8 cellular contexts compared by ENCODE assay signal in genomic region chr19:8335343-8336071, GRCh38. TPM values are rescaled to one million over a fixed set of nuclear protein-coding genes. Genes with fewer than 3 reads are reported as not detected.
DNase-seq lines count a peak whose midpoint lies in the region; ATAC-seq and TF ChIP-seq lines count a peak whose summit lies in the region.

No MANE protein-coding gene starts in this region.

- no peaks in the 10 kb centered on the region for H3K9me3 Mint-ChIP-seq in activated CD4-positive, alpha-beta T cell treated with anti-CD3 and anti-CD28 coated beads, Interleukin-2, amount 10 ng/mL, durations not matched to agents 7 days and 5 days

- H3K27ac ChIP-seq in Peyer's patch, result no peak overlapping the region
- H3K27ac ChIP-seq in uterus, result no peak overlapping the region

- peaks cover 8% of the 10 kb centered on the region for H3K4me1 Mint-ChIP-seq in activated CD4-positive, alpha-beta T cell treated with anti-CD3 and anti-CD28 coated beads, Interleukin-2, amount 10 ng/mL, durations not matched to agents 7 days and 5 days

- H3K4me1 ChIP-seq in Peyer's patch (peaks cover 0 to 26% (median 7%) of the 10 kb centered on the region in 4 donors), uterus (peaks cover 0 to 16% of the 10 kb centered on the region in 2 donors)

- intact Hi-C loops in uterus (cut with DNase I; ENCODE audit: low total_unique reads), result no loop called here

- no peaks in the 10 kb centered on the region for H3K36me3 Mint-ChIP-seq in activated CD4-positive, alpha-beta T cell treated with anti-CD3 and anti-CD28 coated beads, Interleukin-2, amount 10 ng/mL, durations not matched to agents 7 days and 5 days (ENCODE audit: low read depth)

- ATAC-seq in GM19324 (IDR thresholded peaks at IDR 0.05; ENCODE audit: low FRiP score, unreplicated experiment) (no peak), GM21786 (IDR thresholded peaks at IDR 0.05; ENCODE audit: unreplicated experiment) (no peak)

- peak overlapping the region; percentile 35 for H3K4me3 Mint-ChIP-seq in activated CD4-positive, alpha-beta T cell treated with anti-CD3 and anti-CD28 coated beads, Interleukin-2, amount 10 ng/mL, durations not matched to agents 7 days and 5 days

- H3K36me3 ChIP-seq in Peyer's patch (no peaks in the 10 kb centered on the region), uterus (no peaks in the 10 kb centered on the region)

- CTCF ChIA-PET in activated CD4-positive, alpha-beta T cell treated with anti-CD3 and anti-CD28 coated beads, Interleukin-2, amount 10 ng/mL, durations not matched to agents 7 days and 5 days (lab: Charles Lee), result interaction anchor here (0.6 to 2.6 kb wide), 8 partner anchors 9 to 78 kb away, joined by 3 to 14 read pairs (median 4); partner anchors contain the start of genes ANGPTL4 and MARCHF2

- peaks cover 0 to 21% of the 10 kb centered on the region in 2 donors for H3K27me3 ChIP-seq in Peyer's patch
- H3K27me3 ChIP-seq in uterus, result peaks cover 0 to 14% of the 10 kb centered on the region in 2 donors

- H3K27me3 Mint-ChIP-seq in activated CD4-positive, alpha-beta T cell treated with anti-CD3 and anti-CD28 coated beads, Interleukin-2, amount 10 ng/mL, durations not matched to agents 7 days and 5 days, result peaks cover 39% of the 10 kb centered on the region

- no peaks in the 10 kb centered on the region for H3K9me3 ChIP-seq in Peyer's patch
- no peaks in the 10 kb centered on the region for H3K9me3 ChIP-seq in uterus

- POLR2A ChIA-PET in activated CD4-positive, alpha-beta T cell treated with anti-CD3 and anti-CD28 coated beads, Interleukin-2, amount 10 ng/mL, durations not matched to agents 7 days and 5 days (lab: Charles Lee), result no interaction called here

- TF ChIP-seq POLR2A in Peyer's patch (IDR thresholded peaks at IDR 0.05) (no peak), uterus (IDR thresholded peaks at IDR 0.05) (no peak)

- no peak overlapping the region for H3K27ac Mint-ChIP-seq in activated CD4-positive, alpha-beta T cell treated with anti-CD3 and anti-CD28 coated beads, Interleukin-2, amount 10 ng/mL, durations not matched to agents 7 days and 5 days

- peak overlapping the region in 3 of 4 donors; percentile 43 to 53 (median 46) for H3K4me3 ChIP-seq in Peyer's patch
- H3K4me3 ChIP-seq in epithelial cell of proximal tubule (ENCODE audit: low read depth, low read length), result no peak overlapping the region
- H3K4me3 ChIP-seq in uterus, result no peak overlapping the region

- DNase-seq in activated CD4-positive, alpha-beta T cell treated with anti-CD3 and anti-CD28 coated beads, Interleukin-2, amount 10 ng/mL, durations not matched to agents 7 days and 5 days, result no peak
- no peak for DNase-seq in activated CD4-positive, alpha-beta T cell treated with anti-CD3 and anti-CD28 coated beads, Interleukin-2, amount 50 U/mL, for 4 hours
- DNase-seq in Peyer's patch, result peak in 2 of 3 donors; percentile 58
- no peak for DNase-seq in epithelial cell of proximal tubule (ENCODE audit: low read depth)
- peak; percentile 15 for DNase-seq in stimulated activated CD8-positive, alpha-beta memory T cell treated with anti-CD3 and anti-CD28 coated beads, Interleukin-12 subunit alpha, Interleukin-12 subunit beta, amount 100 ng/mL, for 4 hours (ENCODE audit: low read depth)
- no peak for DNase-seq in uterus

- TF ChIP-seq CTCF in Peyer's patch (IDR thresholded peaks at IDR 0.05) (no peak), epithelial cell of proximal tubule (conservative IDR thresholded peaks at IDR 0.05; ENCODE audit: low read depth, low read length) (peak; percentile 17), uterus (IDR thresholded peaks at IDR 0.05) (no peak)

RNA-seq across cellular contexts. Expression of gene KANK3, which starts 7.6 kb away (rescaled TPM):
- total RNA-seq in activated CD4-positive, alpha-beta T cell treated with anti-CD3 and anti-CD28 coated beads, Interleukin-2, amount 10 ng/mL, durations not matched to agents 7 days and 5 days, result 1 to 10 TPM; 1.3 to 2.7 TPM
- total RNA-seq in Peyer's patch (10 to 100 TPM in 1 of 4 donors, 1 to 10 TPM in 3; 3.0 to 16.5 (median 7.8) TPM), epithelial cell of proximal tubule (0.29 and 2.2 TPM in 2 replicates), uterus (10 to 100 TPM in 3 of 4 donors, 1 to 10 TPM in 1; 4.1 to 36.6 (median 24.8) TPM)

RNA-seq across cellular contexts. Expression of gene RPS28, which starts 14.2 kb away (rescaled TPM):
- 1,000 to 10,000 TPM; 1,480 to 2,023 TPM for total RNA-seq in activated CD4-positive, alpha-beta T cell treated with anti-CD3 and anti-CD28 coated beads, Interleukin-2, amount 10 ng/mL, durations not matched to agents 7 days and 5 days
- total RNA-seq in Peyer's patch (100 to 1,000 TPM; 306 to 519 (median 393) TPM), epithelial cell of proximal tubule (459 and 508 TPM in 2 replicates), uterus (1,000 to 10,000 TPM in 1 of 4 donors, 100 to 1,000 TPM in 2, 10 to 100 TPM in 1; 44.1 to 1,410 (median 360) TPM)

RNA-seq across cellular contexts. Expression of gene NDUFA7, which starts 14.3 kb away (rescaled TPM):
- total RNA-seq in activated CD4-positive, alpha-beta T cell treated with anti-CD3 and anti-CD28 coated beads, Interleukin-2, amount 10 ng/mL, durations not matched to agents 7 days and 5 days, result 10 to 100 TPM; 61.8 to 65.6 TPM
- total RNA-seq in Peyer's patch (10 to 100 TPM in 3 of 4 donors, not detected in 1; 24.6 to 43.4 (median 38.5) TPM), epithelial cell of proximal tubule (76.6 and 77.9 TPM in 2 replicates), uterus (10 to 100 TPM in 1 of 4 donors, 1 to 10 TPM in 2, not detected in 1; 6.9 to 25.9 (median 8.8) TPM)

RNA-seq across cellular contexts. Expression of gene CD320, which starts 27.3 kb away (rescaled TPM):
- total RNA-seq in activated CD4-positive, alpha-beta T cell treated with anti-CD3 and anti-CD28 coated beads, Interleukin-2, amount 10 ng/mL, durations not matched to agents 7 days and 5 days, result 10 to 100 TPM; 32.1 to 36.3 TPM
- total RNA-seq in Peyer's patch, result 10 to 100 TPM; 12.7 to 26.4 (median 18.2) TPM
- 198 and 238 TPM in 2 replicates for total RNA-seq in epithelial cell of proximal tubule
- 10 to 100 TPM; 15.0 to 72.0 (median 26.2) TPM for total RNA-seq in uterus

RNA-seq across cellular contexts. Expression of gene ANGPTL4, which starts 28.4 kb away (rescaled TPM):
- total RNA-seq in activated CD4-positive, alpha-beta T cell treated with anti-CD3 and anti-CD28 coated beads, Interleukin-2, amount 10 ng/mL, durations not matched to agents 7 days and 5 days, result not detected
- total RNA-seq in Peyer's patch (10 to 100 TPM; 22.6 to 82.1 (median 29.9) TPM), epithelial cell of proximal tubule (16.6 and 82.0 TPM in 2 replicates), uterus (10 to 100 TPM in 3 of 4 donors, under 1 TPM in 1; 0.76 to 21.2 (median 13.5) TPM)

Comparison
In these comparisons a context has a peak if more than half of its experiments do, and no peak if none do; other contexts are left out.
1. DNase-seq: peak in Peyer's patch (2 of 3) and stimulated activated CD8-positive, alpha-beta memory T cell treated with anti-CD3 and anti-CD28 coated beads, Interleukin-12 subunit alpha, Interleukin-12 subunit beta, amount 100 ng/mL, for 4 hours (single experiment); none in activated CD4-positive, alpha-beta T cell treated with anti-CD3 and anti-CD28 coated beads, Interleukin-2, amount 10 ng/mL, durations not matched to agents 7 days and 5 days (single experiment), activated CD4-positive, alpha-beta T cell treated with anti-CD3 and anti-CD28 coated beads, Interleukin-2, amount 50 U/mL, for 4 hours (0 of 2), epithelial cell of proximal tubule (single experiment) and uterus (0 of 2).
2. H3K4me3 ChIP-seq: peak in Peyer's patch (3 of 4); none in epithelial cell of proximal tubule (single experiment) and uterus (0 of 2).